Comparison of ENCODE assay signal across 9 cellular contexts in genomic region chr10:6052247-6053221, GRCh38. TPM values are rescaled to one million over a fixed set of nuclear protein-coding genes. Genes with fewer than 3 reads are reported as not detected.
DNase-seq lines count a peak whose midpoint lies in the region; ATAC-seq and TF ChIP-seq lines count a peak whose summit lies in the region.
"Had no signal": no experiment of that assay in that cellular context is flagged by ENCODE, and none has a peak within 500 bp of the region (broad histone marks: within the 10 kb centered on the region; RNA-seq: fewer than 3 reads in every experiment).

No MANE protein-coding gene starts in this region.

- no peak for ATAC-seq in heart right ventricle

- peak overlapping the region; percentile 96 for H3K27ac Mint-ChIP-seq in activated CD4-positive, alpha-beta T cell treated with anti-CD3 and anti-CD28 coated beads, Interleukin-2, amount 10 ng/mL, durations not matched to agents 24 days and 14 days

- TF ChIP-seq CTCF in heart right ventricle (IDR thresholded peaks at IDR 0.05) (no peak), right atrium auricular region (IDR thresholded peaks at IDR 0.05) (no peak), epithelial cell of esophagus (IDR thresholded peaks at IDR 0.05; ENCODE audit: insufficient read depth, low read depth, low read length, missing control alignments) (no peak), foreskin fibroblast (IDR thresholded peaks at IDR 0.05; ENCODE audit: low read depth, low read length) (no peak)

- H3K27me3 ChIP-seq in heart right ventricle (no peaks in the 10 kb centered on the region), right atrium auricular region (no peaks in the 10 kb centered on the region)

- peaks cover 82% of the 10 kb centered on the region for H3K36me3 Mint-ChIP-seq in activated CD4-positive, alpha-beta T cell treated with anti-CD3 and anti-CD28 coated beads, Interleukin-2, amount 10 ng/mL, durations not matched to agents 24 days and 14 days (ENCODE audit: low read depth)

- H3K4me3 ChIP-seq in heart right ventricle (no peak overlapping the region), right atrium auricular region (no peak overlapping the region), epithelial cell of esophagus (ENCODE audit: low read length) (no peak overlapping the region), foreskin fibroblast (ENCODE audit: low read depth in 1 of 2, low read length in 2 of 2) (no peak overlapping the region)

- H3K4me1 ChIP-seq in heart right ventricle (peaks cover 0 to 65% (median 47%) of the 10 kb centered on the region in 9 donors), right atrium auricular region (peaks cover 0 to 34% of the 10 kb centered on the region in 2 donors)

- H3K27ac ChIP-seq in heart right ventricle (peak overlapping the region in 9 of 10 donors; percentile 29 to 89 (median 62)), right atrium auricular region (peak overlapping the region in 1 of 2 donors; percentile 31)

- 86 to 87% methylated on average over 17 of the region's 17 CpGs for WGBS in heart right ventricle, 2 donors

- intact Hi-C loops in heart right ventricle (cut with DNase I) = loop anchor here in 1 of 10 donors (2.0 to 5.0 kb wide), 3 partner anchors 34 to 105 kb away; no protein-coding TSS in a partner anchor
- intact Hi-C loops in activated CD4-positive, alpha-beta T cell treated with anti-CD3 and anti-CD28 coated beads, Interleukin-2, amount 10 ng/mL, durations not matched to agents 24 days and 14 days (cut with micrococcal nuclease) = loop anchor here (1.0 to 10.0 kb wide), 8 partner anchors 7 to 542 kb away; partner anchors contain the start of genes ANKRD16 and IL2RA

- no peaks in the 10 kb centered on the region for H3K9me3 Mint-ChIP-seq in activated CD4-positive, alpha-beta T cell treated with anti-CD3 and anti-CD28 coated beads, Interleukin-2, amount 10 ng/mL, durations not matched to agents 24 days and 14 days

- H3K9me3 ChIP-seq in heart right ventricle = no peaks in the 10 kb centered on the region
- no peaks in the 10 kb centered on the region for H3K9me3 ChIP-seq in right atrium auricular region

- peaks cover 81% of the 10 kb centered on the region for H3K4me1 Mint-ChIP-seq in activated CD4-positive, alpha-beta T cell treated with anti-CD3 and anti-CD28 coated beads, Interleukin-2, amount 10 ng/mL, durations not matched to agents 24 days and 14 days

- H3K27me3 Mint-ChIP-seq in activated CD4-positive, alpha-beta T cell treated with anti-CD3 and anti-CD28 coated beads, Interleukin-2, amount 10 ng/mL, durations not matched to agents 24 days and 14 days = no peaks in the 10 kb centered on the region

- DNase-seq in heart right ventricle = no peak
- DNase-seq in right atrium auricular region (ENCODE audit: low spot score) = no peak
- peak; percentile 90 for DNase-seq in activated CD4-positive, alpha-beta T cell treated with anti-CD3 and anti-CD28 coated beads, Interleukin-2, amount 10 ng/mL, durations not matched to agents 24 days and 14 days
- peak; percentile 42 for DNase-seq in epithelial cell of esophagus (ENCODE audit: low read depth)
- DNase-seq in stimulated activated CD8-positive, alpha-beta memory T cell treated with anti-CD3 and anti-CD28 coated beads, Interleukin-4, amount 100 ng/mL, for 4 hours (ENCODE audit: low read depth in 2 of 2, low spot score in 1 of 2) = peak; percentile 62 to 76
- DNase-seq in foreskin fibroblast = no peak
- no peak for DNase-seq in NCI-H2227 treated with DMSO at 0.1 percent for 48 hours (lab: John Stamatoyannopoulos, UW)
- DNase-seq in medulla oblongata (ENCODE audit: extremely low spot score) = no peak

- H3K4me3 Mint-ChIP-seq in activated CD4-positive, alpha-beta T cell treated with anti-CD3 and anti-CD28 coated beads, Interleukin-2, amount 10 ng/mL, durations not matched to agents 24 days and 14 days = peak overlapping the region; percentile 81

- H3K36me3 ChIP-seq in heart right ventricle = no peaks in the 10 kb centered on the region
- H3K36me3 ChIP-seq in right atrium auricular region = no peaks in the 10 kb centered on the region

RNA-seq across cellular contexts. Expression of gene IL2RA, which starts 9.6 kb away (rescaled TPM):
- 1 to 10 TPM in 5 of 10 donors, under 1 TPM in 5; 0.19 to 9.1 (median 1.0) TPM for total RNA-seq in heart right ventricle
- polyA plus RNA-seq in heart right ventricle = under 1 TPM; 0.36 to 0.73 TPM
- under 1 TPM; 0.16 to 0.30 TPM for total RNA-seq in right atrium auricular region
- total RNA-seq in activated CD4-positive, alpha-beta T cell treated with anti-CD3 and anti-CD28 coated beads, Interleukin-2, amount 10 ng/mL, durations not matched to agents 24 days and 14 days = 965 and 989 TPM in 2 replicates
- total RNA-seq: SK-MEL-5 had no signal

RNA-seq across cellular contexts. Expression of gene RBM17, which starts 36.3 kb away (rescaled TPM):
- total RNA-seq in heart right ventricle (10 to 100 TPM; 53.4 to 93.2 (median 64.0) TPM), right atrium auricular region (10 to 100 TPM; 27.4 to 30.1 TPM)
- polyA plus RNA-seq in heart right ventricle = 100 to 1,000 TPM in 1 of 2 donors, 10 to 100 TPM in 1; 58.6 to 100 TPM
- 258 and 262 TPM in 2 replicates for total RNA-seq in activated CD4-positive, alpha-beta T cell treated with anti-CD3 and anti-CD28 coated beads, Interleukin-2, amount 10 ng/mL, durations not matched to agents 24 days and 14 days

Comparison
In these comparisons a context has a peak if more than half of its experiments do, and no peak if none do; other contexts are left out.
1. DNase-seq: peak in activated CD4-positive, alpha-beta T cell treated with anti-CD3 and anti-CD28 coated beads, Interleukin-2, amount 10 ng/mL, durations not matched to agents 24 days and 14 days (single experiment), epithelial cell of esophagus (single experiment) and stimulated activated CD8-positive, alpha-beta memory T cell treated with anti-CD3 and anti-CD28 coated beads, Interleukin-4, amount 100 ng/mL, for 4 hours (2 of 2); none in heart right ventricle (0 of 2), right atrium auricular region (single experiment), foreskin fibroblast (0 of 2), NCI-H2227 treated with DMSO at 0.1 percent for 48 hours (single experiment) and medulla oblongata (single experiment).
2. RNA of gene IL2RA, which starts 9.6 kb away (total RNA-seq): 965 to 989 TPM in activated CD4-positive, alpha-beta T cell treated with anti-CD3 and anti-CD28 coated beads, Interleukin-2, amount 10 ng/mL, durations not matched to agents 24 days and 14 days; 0.19 to 9.1 TPM in heart right ventricle and 0.16 to 0.30 TPM in right atrium auricular region; every median in the first group is over 10 times any median in the second.